In genomic region chr6:11598687-11599086, GRCh38 we compare ENCODE assay signal across 1 cellular context.
TF ChIP-seq lines count a peak whose summit lies in the region.

No MANE protein-coding gene starts in this region.

TF ChIP-seq in GM12878, 131 proteins besides CTCF, POLR2A, EP300 and RAD21 (continued from another document):
- TF ChIP-seq ZNF687 (IDR thresholded peaks at IDR 0.05) (peak; percentile 76), NFIC (IDR thresholded peaks at IDR 0.05; ENCODE audit: low read depth, low read length) (no peak), CREM (IDR thresholded peaks at IDR 0.05; ENCODE audit: low read depth) (no peak), ZNF24 (IDR thresholded peaks at IDR 0.05) (no peak), POU2F2 (IDR thresholded peaks at IDR 0.05; ENCODE audit: borderline replicate concordance, low read depth, low read length) (no peak), JUND (IDR thresholded peaks at IDR 0.05; ENCODE audit: low read depth, low read length) (no peak), RELB (IDR thresholded peaks at IDR 0.05; ENCODE audit: low read depth) (peak; percentile 49; the same call in 1 of the 2 replicates), SPI1 (IDR thresholded peaks at IDR 0.05; ENCODE audit: borderline replicate concordance, insufficient read depth, low read depth, low read length) (no peak), SREBF1 (IDR thresholded peaks at IDR 0.05; ENCODE audit: low read length) (no peak), NR2F1 (conservative IDR thresholded peaks at IDR 0.05) (peak; percentile 81), ASH2L (IDR thresholded peaks at IDR 0.05; ENCODE audit: borderline replicate concordance, low read depth) (no peak), RAD51 (IDR thresholded peaks at IDR 0.05) (peak; percentile 72), PKNOX1 (IDR thresholded peaks at IDR 0.05) (no peak)
TF ChIP-seq in GM12878: peak in this region for 8.
